In genomic region chr1:68777850-68778249, GRCh38 we compare ENCODE assay signal across 24 cellular contexts.
"Had no signal": no experiment of that assay in that cellular context is flagged by ENCODE, and none has a peak within 500 bp of the region (broad histone marks: within the 10 kb centered on the region; RNA-seq: fewer than 3 reads in every experiment).

No MANE protein-coding gene starts in this region.

- H3K4me3 ChIP-seq: left ventricle myocardium inferior, lung, pancreas, tibial artery, upper lobe of left lung, vagina had no signal

- H3K4me3 Mint-ChIP-seq: endodermal cell; immature natural killer cell; naive B cell; nephron; stimulated activated memory B cell treated with anti-CD40 and anti-IgM and Interleukin-4, amounts not matched to agents 10 μg/mL and 1 μg/mL and 100 μg/mL, for 72 hours; stimulated activated naive CD8-positive, alpha-beta T cell treated with anti-CD3 and anti-CD28 coated beads, Interleukin-15, Interleukin-2, amounts not matched to agents 100 ng/mL and 50 ng/mL, for 24 hours had no signal

- H3K27ac ChIP-seq: foreskin keratinocyte, left ventricle myocardium inferior, pancreas, tibial artery, upper lobe of left lung, vagina had no signal

- DNase-seq: dermis blood vessel endothelial cell; effector CD4-positive, alpha-beta T cell; endodermal cell; erythroblast; foreskin keratinocyte; immature natural killer cell; kidney; left cardiac atrium; left ventricle myocardium inferior; mesenchymal stem cell; naive B cell; occipital lobe; pancreas; right cardiac atrium; stimulated activated CD4-positive, alpha-beta T cell treated with anti-CD3 and anti-CD28 coated beads, Interleukin-4, amount 100 ng/mL, for 1 hour; stimulated activated CD8-positive, alpha-beta memory T cell treated with anti-CD3 and anti-CD28 coated beads, Interleukin-4, amount 100 ng/mL, for 48 hours; tibial artery; upper lobe of left lung had no signal

- H3K36me3 Mint-ChIP-seq: stimulated activated memory B cell treated with anti-CD40 and anti-IgM and Interleukin-4, amounts not matched to agents 10 μg/mL and 1 μg/mL and 100 μg/mL, for 72 hours had no signal

- ATAC-seq: foreskin keratinocyte; left cardiac atrium; pancreas; right cardiac atrium; stimulated activated memory B cell treated with anti-CD40 and anti-IgM and Interleukin-4, amounts not matched to agents 10 μg/mL and 1 μg/mL and 100 μg/mL, for 72 hours had no signal

- H3K4me1 ChIP-seq: foreskin keratinocyte, left ventricle myocardium inferior, pancreas, upper lobe of left lung had no signal

- H3K27ac Mint-ChIP-seq: endodermal cell; immature natural killer cell; naive B cell; nephron; progenitor cell of endocrine pancreas; stimulated activated memory B cell treated with anti-CD40 and anti-IgM and Interleukin-4, amounts not matched to agents 10 μg/mL and 1 μg/mL and 100 μg/mL, for 72 hours; stimulated activated naive CD8-positive, alpha-beta T cell treated with anti-CD3 and anti-CD28 coated beads, Interleukin-15, Interleukin-2, amounts not matched to agents 100 ng/mL and 50 ng/mL, for 24 hours had no signal

- H3K36me3 ChIP-seq: left ventricle myocardium inferior, pancreas, tibial artery, upper lobe of left lung, vagina had no signal

- H3K4me1 Mint-ChIP-seq: endodermal cell; immature natural killer cell; naive B cell; nephron; stimulated activated memory B cell treated with anti-CD40 and anti-IgM and Interleukin-4, amounts not matched to agents 10 μg/mL and 1 μg/mL and 100 μg/mL, for 72 hours had no signal

- H3K27me3 Mint-ChIP-seq: naive B cell; progenitor cell of endocrine pancreas; stimulated activated memory B cell treated with anti-CD40 and anti-IgM and Interleukin-4, amounts not matched to agents 10 μg/mL and 1 μg/mL and 100 μg/mL, for 72 hours; stimulated activated naive CD8-positive, alpha-beta T cell treated with anti-CD3 and anti-CD28 coated beads, Interleukin-15, Interleukin-2, amounts not matched to agents 100 ng/mL and 50 ng/mL, for 24 hours had no signal

- H3K27me3 ChIP-seq: foreskin keratinocyte, pancreas, tibial artery, upper lobe of left lung, vagina had no signal

- H3K9me3 ChIP-seq: pancreas had no signal
